15 cellular contexts compared by ENCODE assay signal in the genomic region with DNA sequence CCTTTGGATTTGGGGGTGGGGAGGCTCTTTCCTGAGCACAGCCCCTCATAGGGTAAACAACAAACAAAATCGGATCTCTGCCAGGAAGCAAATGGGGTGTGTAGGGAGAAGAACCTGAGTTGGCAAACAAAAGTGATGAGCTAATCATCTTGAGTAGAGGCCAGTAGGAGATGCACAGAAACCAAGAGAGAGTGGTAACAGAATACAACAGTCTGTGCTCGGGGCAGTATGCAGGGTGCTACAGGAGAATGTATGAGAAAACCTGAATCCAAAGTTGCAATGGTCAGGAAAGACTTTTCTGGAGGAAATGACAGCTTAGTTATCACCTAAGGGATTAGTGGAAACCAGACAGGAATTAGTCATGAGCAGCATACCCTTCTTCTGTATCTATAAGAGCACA.
DNase-seq lines count a peak whose midpoint lies in the region; ATAC-seq, FAIRE-seq and TF ChIP-seq lines count a peak whose summit lies in the region.
"Had no signal": no experiment of that assay in that cellular context is flagged by ENCODE, and none has a peak within 500 bp of the region (broad histone marks: within the 10 kb centered on the region; RNA-seq: fewer than 3 reads in every experiment).

No MANE protein-coding gene starts in this region.

- peaks cover 5% of the 10 kb centered on the region for H3K36me3 Mint-ChIP-seq in activated CD4-positive, alpha-beta T cell treated with anti-CD3 and anti-CD28 coated beads for 36 hours (ENCODE audit: low read depth)

- BruUV-seq in HepG2 (replicated peaks; lab: Mats Ljungman, UMichigan): no TSS peak

- no peak overlapping the region for H2AFZ ChIP-seq in HepG2 (ENCODE audit: low read length)

- TF ChIP-seq RAD21 in HepG2 (CRISPR knock-in tag; IDR thresholded peaks at IDR 0.05): no peak

- H3K4me1 ChIP-seq in HepG2 (ENCODE audit: insufficient read depth, low read length) (peaks cover 14% of the 10 kb centered on the region), right lobe of liver (peaks cover 0 to 7% (median 0%) of the 10 kb centered on the region in 4 donors), mucosa of descending colon (ENCODE audit: low read depth) (peaks cover 25% of the 10 kb centered on the region)

- no peak overlapping the region for H3K9ac ChIP-seq in HepG2 (ENCODE audit: insufficient read depth, low read depth, low read length)

- no peaks in the 10 kb centered on the region for H3K9me3 Mint-ChIP-seq in activated CD4-positive, alpha-beta T cell treated with anti-CD3 and anti-CD28 coated beads for 36 hours (ENCODE audit: low read depth)

- H3K27ac Mint-ChIP-seq in activated CD4-positive, alpha-beta T cell treated with anti-CD3 and anti-CD28 coated beads for 36 hours: no peak overlapping the region
- H3K27ac Mint-ChIP-seq: activated naive CD8-positive, alpha-beta T cell had no signal

- H3K27me3 ChIP-seq in HepG2 (ENCODE audit: control insufficient read depth in 1 of 2, insufficient read depth in 2 of 2, low read length in 2 of 2) (no peaks in the 10 kb centered on the region), right lobe of liver (no peaks in the 10 kb centered on the region)
- H3K27me3 ChIP-seq: SJCRH30 had no signal

- H3K4me2 ChIP-seq in HepG2 (ENCODE audit: low read depth, low read length): no peak overlapping the region

- no peak overlapping the region for H3K4me3 ChIP-seq in HepG2 (replicated peaks in 1 of 3; ENCODE audit: insufficient read depth in 1 of 3, low read depth in 2 of 3, low read length in 3 of 3)
- H3K4me3 ChIP-seq in right lobe of liver: no peak overlapping the region
- H3K4me3 ChIP-seq in mucosa of descending colon: no peak overlapping the region
- H3K4me3 ChIP-seq: left ventricle myocardium inferior, SJCRH30 had no signal

- TF ChIP-seq POLR2A in HepG2 (IDR thresholded peaks at IDR 0.05; ENCODE audit: insufficient read depth in 1 of 2, low read depth in 2 of 2, low read length in 2 of 2) (no peak), right lobe of liver (IDR thresholded peaks at IDR 0.05) (no peak)

- H3K4me1 Mint-ChIP-seq in activated CD4-positive, alpha-beta T cell treated with anti-CD3 and anti-CD28 coated beads for 36 hours: peaks cover 34% of the 10 kb centered on the region

- TF ChIP-seq CTCF in HepG2 (CRISPR knock-in tag; IDR thresholded peaks at IDR 0.05): no peak
- no peak for TF ChIP-seq CTCF in right lobe of liver (IDR thresholded peaks at IDR 0.05)
- TF ChIP-seq CTCF in mucosa of descending colon (IDR thresholded peaks at IDR 0.05): no peak

- H3K36me3 ChIP-seq in HepG2 (replicated peaks in 1 of 2; ENCODE audit: control insufficient read depth in 1 of 2, insufficient read depth in 2 of 2, low read length in 2 of 2) (no peaks in the 10 kb centered on the region), right lobe of liver (no peaks in the 10 kb centered on the region), mucosa of descending colon (ENCODE audit: low read depth) (no peaks in the 10 kb centered on the region)
- H3K36me3 ChIP-seq: left ventricle myocardium inferior, SJCRH30 had no signal

- no peak for FAIRE-seq in HepG2 (lab: Jason Lieb, UNC)

- TF ChIP-seq EP300 in HepG2 (IDR thresholded peaks at IDR 0.05; ENCODE audit: low read depth in 2 of 2, low read length in 2 of 2): no peak
- TF ChIP-seq EP300 in HepG2 (CRISPR knock-in tag; IDR thresholded peaks at IDR 0.05; ENCODE audit: borderline replicate concordance): no peak

- no peaks in the 10 kb centered on the region for H4K20me1 ChIP-seq in HepG2 (ENCODE audit: insufficient read depth, low read length)

- peaks cover 2% of the 10 kb centered on the region for H3K79me2 ChIP-seq in HepG2 (ENCODE audit: insufficient read depth, low read length)

- POLR2A ChIA-PET in HepG2 (lab: Yijun Ruan, JAX): no interaction called here
- POLR2A ChIA-PET in activated CD4-positive, alpha-beta T cell treated with anti-CD3 and anti-CD28 coated beads for 36 hours (lab: Charles Lee): no interaction called here

- no peak for ATAC-seq in HepG2
- ATAC-seq in right lobe of liver: no peak
- ATAC-seq in mucosa of descending colon: no peak
- no peak for ATAC-seq in activated CD4-positive, alpha-beta T cell treated with anti-CD3 and anti-CD28 coated beads for 36 hours

- H3K27ac ChIP-seq in HepG2 (ENCODE audit: extremely low read length, insufficient read depth, low read length): no peak overlapping the region
- H3K27ac ChIP-seq in right lobe of liver: no peak overlapping the region
- peak overlapping the region; percentile 49 for H3K27ac ChIP-seq in epithelial cell of prostate
- H3K27ac ChIP-seq: left ventricle myocardium inferior, SJCRH30 had no signal

- WGBS in HepG2 (ENCODE audit: low lambda C conversion rate): 87% methylated on average over 2 of the region's 2 CpGs
- WGBS in right lobe of liver (ENCODE audit: insufficient coverage, low coverage, low lambda C conversion rate, missing lambda C conversion rate): 14% methylated on average over 1 of the region's 2 CpGs

- H3K27me3 Mint-ChIP-seq in activated CD4-positive, alpha-beta T cell treated with anti-CD3 and anti-CD28 coated beads for 36 hours: no peaks in the 10 kb centered on the region
- H3K27me3 Mint-ChIP-seq: activated naive CD8-positive, alpha-beta T cell had no signal

- CTCF ChIA-PET in HepG2 (lab: Yijun Ruan, JAX; ENCODE audit: low intra/inter-chr PET ratio, low total read pairs): no interaction called here
- CTCF ChIA-PET in activated CD4-positive, alpha-beta T cell treated with anti-CD3 and anti-CD28 coated beads for 36 hours (lab: Charles Lee): no interaction called here

- DNase-seq in HepG2 (ENCODE audit: low spot score): no peak
- no peak for DNase-seq in right lobe of liver
- peak; percentile 12 for DNase-seq in NCI-H2196 treated with DMSO at 0.1 percent for 48 hours (lab: John Stamatoyannopoulos, UW; ENCODE audit: unreplicated experiment)
- DNase-seq in epithelial cell of prostate (ENCODE audit: low read depth, low spot score): no peak
- no peak for DNase-seq in NCI-H1092 (lab: John Stamatoyannopoulos, UW)
- no peak for DNase-seq in mucosa of descending colon
- no peak for DNase-seq in activated CD4-positive, alpha-beta T cell treated with anti-CD3 and anti-CD28 coated beads for 36 hours
- DNase-seq in T-helper 9 cell: no peak
- DNase-seq: Caco-2; effector CD4-positive, alpha-beta T cell; left ventricle myocardium inferior; NCI-H1694 treated with DMSO at 0.1 percent for 48 hours; SJCRH30; T1000 had no signal

- intact Hi-C loops in HepG2 (cut with micrococcal nuclease; ENCODE audit: unreplicated experiment) (no loop called here), right lobe of liver (cut with DNase I) (no loop called here), mucosa of descending colon (cut with DNase I, micrococcal nuclease) (no loop called here)
- intact Hi-C loops in activated CD4-positive, alpha-beta T cell treated with anti-CD3 and anti-CD28 coated beads for 36 hours (cut with DNase I, micrococcal nuclease): no loop called here

- in situ Hi-C loops in HepG2 (cut with HindIII; ENCODE audit: extremely low pct_ligation_motif_present, low pct_unique_long_range_greater_than_20kb): no loop called here

- H3K9me3 ChIP-seq in HepG2 (ENCODE audit: low read length) (no peaks in the 10 kb centered on the region), right lobe of liver (no peaks in the 10 kb centered on the region), mucosa of descending colon (no peaks in the 10 kb centered on the region)
- H3K9me3 ChIP-seq: Caco-2, left ventricle myocardium inferior, SJCRH30 had no signal

- H3K4me3 Mint-ChIP-seq in activated CD4-positive, alpha-beta T cell treated with anti-CD3 and anti-CD28 coated beads for 36 hours: no peak overlapping the region
- H3K4me3 Mint-ChIP-seq: activated naive CD8-positive, alpha-beta T cell had no signal

TF ChIP-seq in HepG2, 621 proteins besides CTCF, POLR2A, EP300 and RAD21:
- no peak for TF ChIP-seq SNAI1 (CRISPR knock-in tag; IDR thresholded peaks at IDR 0.05; ENCODE audit: borderline replicate concordance)
- TF ChIP-seq NONO (IDR thresholded peaks at IDR 0.05): no peak
- TF ChIP-seq NONO (CRISPR knock-in tag; conservative IDR thresholded peaks at IDR 0.05): no peak
- peak; percentile 59 to 70 for TF ChIP-seq MAFK (conservative IDR thresholded peaks at IDR 0.05 in 1 of 2, IDR thresholded peaks at IDR 0.05 in 1 of 2; ENCODE audit: low read length in 2 of 2)
- TF ChIP-seq MAFF (IDR thresholded peaks at IDR 0.05; ENCODE audit: low read depth, low read length): peak; percentile 54
- TF ChIP-seq ZNF124 (CRISPR knock-in tag; IDR thresholded peaks at IDR 0.05): no peak
- no peak for TF ChIP-seq ZNF790 (CRISPR knock-in tag; IDR thresholded peaks at IDR 0.05; ENCODE audit: borderline replicate concordance)
- TF ChIP-seq KAT2B (IDR thresholded peaks at IDR 0.05; ENCODE audit: borderline replicate concordance, low read depth, low read length): no peak
- TF ChIP-seq KAT8 (CRISPR knock-in tag; IDR thresholded peaks at IDR 0.05): no peak
- no peak for TF ChIP-seq ZNF549 (CRISPR knock-in tag; IDR thresholded peaks at IDR 0.05)
- no peak for TF ChIP-seq IKZF1 (IDR thresholded peaks at IDR 0.05)
- no peak for TF ChIP-seq ZSCAN25 (CRISPR knock-in tag; IDR thresholded peaks at IDR 0.05)
- no peak for TF ChIP-seq JUNB (CRISPR knock-in tag; IDR thresholded peaks at IDR 0.05; ENCODE audit: borderline replicate concordance)
- TF ChIP-seq, protein P1, sequence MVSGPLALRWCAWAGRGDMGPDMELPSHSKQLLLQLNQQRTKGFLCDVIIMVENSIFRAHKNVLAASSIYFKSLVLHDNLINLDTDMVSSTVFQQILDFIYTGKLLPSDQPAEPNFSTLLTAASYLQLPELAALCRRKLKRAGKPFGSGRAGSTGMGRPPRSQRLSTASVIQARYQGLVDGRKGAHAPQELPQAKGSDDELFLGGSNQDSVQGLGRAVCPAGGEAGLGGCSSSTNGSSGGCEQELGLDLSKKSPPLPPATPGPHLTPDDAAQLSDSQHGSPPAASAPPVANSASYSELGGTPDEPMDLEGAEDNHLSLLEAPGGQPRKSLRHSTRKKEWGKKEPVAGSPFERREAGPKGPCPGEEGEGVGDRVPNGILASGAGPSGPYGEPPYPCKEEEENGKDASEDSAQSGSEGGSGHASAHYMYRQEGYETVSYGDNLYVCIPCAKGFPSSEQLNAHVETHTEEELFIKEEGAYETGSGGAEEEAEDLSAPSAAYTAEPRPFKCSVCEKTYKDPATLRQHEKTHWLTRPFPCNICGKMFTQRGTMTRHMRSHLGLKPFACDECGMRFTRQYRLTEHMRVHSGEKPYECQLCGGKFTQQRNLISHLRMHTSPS (CRISPR knock-in tag; IDR thresholded peaks at IDR 0.05; ENCODE audit: low read depth): no peak
- TF ChIP-seq SNAPC2 (CRISPR knock-in tag; IDR thresholded peaks at IDR 0.05): no peak
- no peak for TF ChIP-seq ZNF589 (CRISPR knock-in tag; conservative IDR thresholded peaks at IDR 0.05)
